In the genomic region with DNA sequence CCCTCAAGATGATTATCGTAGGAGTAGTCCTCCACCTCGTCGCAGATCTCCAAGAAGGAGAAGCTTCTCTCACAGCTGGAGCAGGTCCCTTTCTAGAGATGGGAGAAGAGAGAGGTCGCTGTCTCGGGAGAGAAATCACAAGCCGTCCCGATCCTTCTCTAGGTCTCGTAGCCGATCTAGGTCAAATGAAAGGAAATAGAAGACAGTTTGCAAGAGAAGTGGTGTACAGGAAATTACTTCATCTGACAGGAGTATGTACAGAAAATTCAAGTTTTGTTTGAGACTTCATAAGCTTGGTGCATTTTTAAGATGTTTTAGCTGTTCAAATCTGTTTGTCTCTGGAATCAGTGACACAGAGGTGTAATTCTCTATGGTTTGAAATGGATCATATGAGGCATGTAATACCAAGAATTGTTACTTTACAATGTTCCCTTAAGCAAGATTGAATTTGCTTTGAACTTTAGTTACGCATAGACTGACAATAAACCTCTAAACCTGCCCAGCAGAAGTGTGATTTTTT, we compare ENCODE assay signal across 1 cellular context. TPM values are rescaled to one million over a fixed set of nuclear protein-coding genes. Genes with fewer than 3 reads are reported as not detected.
"Had no signal": no experiment of that assay in that cellular context is flagged by ENCODE, and none has a peak within 500 bp of the region (broad histone marks: within the 10 kb centered on the region; RNA-seq: fewer than 3 reads in every experiment).

No MANE protein-coding gene starts in this region.

RNA-seq across cellular contexts. Expression of gene TMEM86A, which starts 33.2 kb away (rescaled TPM):
- total RNA-seq: NCI-H460 had no signal
